Comparison of ENCODE assay signal across 8 cellular contexts in the genomic region with DNA sequence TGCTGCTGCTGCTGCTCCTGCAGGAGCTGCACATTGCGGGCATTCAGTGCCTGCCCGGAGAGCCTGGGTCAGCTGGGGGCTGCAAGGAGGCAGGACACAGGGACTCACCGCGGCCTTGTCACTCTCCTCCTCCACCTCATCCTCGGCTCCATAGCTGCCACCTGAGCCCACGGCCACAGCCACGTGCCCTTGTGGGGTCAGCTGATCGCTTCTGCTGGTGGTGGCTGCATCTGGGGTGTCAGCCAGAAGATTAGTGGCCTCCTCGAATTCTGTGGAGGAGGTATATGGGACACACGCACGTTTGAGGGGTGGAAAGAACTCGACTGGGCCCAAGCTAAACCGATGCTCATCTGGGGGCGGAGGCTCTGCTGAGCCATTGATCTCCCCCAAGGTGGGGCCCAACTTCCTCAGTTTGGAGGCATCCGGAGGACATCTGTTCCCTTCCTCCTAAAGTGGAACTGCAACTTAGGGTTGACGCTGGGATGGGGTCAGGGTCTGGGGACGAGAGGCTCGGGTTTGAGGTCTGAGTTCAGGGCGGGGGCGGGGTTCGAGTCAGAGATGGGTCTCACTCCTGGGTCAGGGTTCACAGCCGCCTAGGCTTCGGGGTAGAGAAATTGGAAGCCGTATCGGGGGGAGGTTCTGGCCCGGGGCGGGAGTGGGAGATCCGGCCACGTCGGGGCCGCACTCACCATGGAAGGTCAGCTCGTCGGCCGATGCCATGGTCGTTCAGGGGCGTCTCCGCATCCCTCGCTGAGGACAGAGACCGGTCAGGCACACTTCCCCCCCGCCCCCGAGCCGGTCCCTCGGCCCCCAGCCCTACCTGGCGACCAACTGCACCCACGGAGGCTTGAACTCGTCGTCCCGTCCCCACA. TPM values are rescaled to one million over a fixed set of nuclear protein-coding genes. Genes with fewer than 3 reads are reported as not detected.
DNase-seq lines count a peak whose midpoint lies in the region; ATAC-seq, FAIRE-seq and TF ChIP-seq lines count a peak whose summit lies in the region.

No MANE protein-coding gene starts in this region.

- no TSS peak for BruUV-seq in Panc1 (replicated peaks; lab: Mats Ljungman, UMichigan)

- DNase-seq in stimulated activated CD4-positive, alpha-beta T cell treated with anti-CD3 and anti-CD28 coated beads, Interleukin-2, amount 100 ng/mL, for 24 hours = peak; percentile 11 to 28
- DNase-seq in stimulated activated CD4-positive, alpha-beta T cell treated with anti-CD3 and anti-CD28 coated beads, Interleukin-4, amount 100 ng/mL, for 1 hour = no peak
- DNase-seq in Panc1 (ENCODE audit: low read depth, low spot score) = no peak
- no peak for DNase-seq in H1 (ENCODE audit: low read depth in 1 of 2, low spot score in 2 of 2)
- DNase-seq in natural killer cell = no peak
- no peak for DNase-seq in NCI-H526 treated with DMSO at 0.1 percent for 48 hours (lab: John Stamatoyannopoulos, UW)
- no peak for DNase-seq in DMS 273 (lab: John Stamatoyannopoulos, UW; ENCODE audit: unreplicated experiment)

- 38% methylated on average over 28 of the region's 48 CpGs; no CpG with 5 or more reads in 1 of the 2 experiments for WGBS in H1 (ENCODE audit: extremely low coverage in 1 of 2, insufficient coverage in 1 of 2, insufficient read length in 1 of 2, insufficient replicate concordance in 2 of 2, low coverage in 1 of 2, low lambda C conversion rate in 2 of 2, missing lambda C conversion rate in 1 of 2), 2 experiments

- H3K4me3 Mint-ChIP-seq in natural killer cell = peak overlapping the region; percentile 92

- POLR2A ChIA-PET in Panc1 (lab: Charles Lee) (interaction anchor here (0.6 kb wide), 1 partner anchor 1644 kb away, joined by 3 read pairs; no protein-coding TSS in a partner anchor), H1 (lab: Charles Lee; ENCODE audit: partially characterized antibody) (interaction anchor here (0.7 to 1.2 kb wide), 8 partner anchors 10 to 146 kb away, joined by 3 to 7 read pairs (median 3); no protein-coding TSS in a partner anchor)

- H3K27me3 ChIP-seq in Panc1 (ENCODE audit: control insufficient read depth, insufficient read depth, low read length) (no peaks in the 10 kb centered on the region), H1 (replicated peaks in 1 of 4; ENCODE audit: control insufficient read depth in 3 of 4, extremely low read depth in 1 of 4, insufficient read depth in 3 of 4, low read length in 3 of 4) (no peaks in the 10 kb centered on the region)

- TF ChIP-seq POLR2A in H1 (IDR thresholded peaks at IDR 0.05; ENCODE audit: control extremely low read depth in 1 of 2, low read depth in 2 of 2, low read length in 2 of 2) = no peak

- H3K27ac ChIP-seq in Panc1 (ENCODE audit: low read length) = peak overlapping the region; percentile 77
- no peak overlapping the region for H3K27ac ChIP-seq in H1 (ENCODE audit: low read depth, low read length)

- peaks cover 11% of the 10 kb centered on the region for H3K23me2 ChIP-seq in H1 (ENCODE audit: low read depth, low read length)

- H3K4me1 ChIP-seq in Panc1 (ENCODE audit: control insufficient read depth, insufficient read depth, low read length) = peaks cover 8% of the 10 kb centered on the region; the same call in 1 of the 2 replicates
- peaks cover 0 to 6% (median 1%) of the 10 kb centered on the region in 4 experiments; a peak in 4 of 7 replicates for H3K4me1 ChIP-seq in H1 (replicated peaks in 1 of 4; ENCODE audit: control insufficient read depth in 3 of 4, insufficient read depth in 4 of 4, low read length in 3 of 4)

- H2AFZ ChIP-seq in H1 (ENCODE audit: low read length) = no peak overlapping the region

- no peak for TF ChIP-seq CTCF in Panc1 (IDR thresholded peaks at IDR 0.05)
- no peak for TF ChIP-seq CTCF in H1 (IDR thresholded peaks at IDR 0.05; ENCODE audit: control extremely low read depth in 1 of 3, insufficient read depth in 1 of 3, low read depth in 1 of 3, low read length in 3 of 3)
- TF ChIP-seq CTCF in natural killer cell (IDR thresholded peaks at IDR 0.05) = no peak

- H3K9me3 Mint-ChIP-seq in natural killer cell = no peaks in the 10 kb centered on the region

- H3K4me3 ChIP-seq in Panc1 (ENCODE audit: low read depth in 2 of 2, low read length in 2 of 2) (peak overlapping the region; percentile 64 to 73), H1 (ENCODE audit: extremely low read depth in 1 of 4, insufficient read depth in 2 of 4, low read depth in 3 of 4, low read length in 4 of 4) (peak overlapping the region; percentile 71 to 95 (median 84))

- no peak overlapping the region for H4K91ac ChIP-seq in H1 (replicated peaks; ENCODE audit: insufficient read length, low read length)

- H4K5ac ChIP-seq in H1 (ENCODE audit: insufficient read length, low read depth, low read length) = no peak overlapping the region

- no peak overlapping the region for H4K8ac ChIP-seq in H1 (ENCODE audit: extremely low read depth, insufficient read depth, low read length)

- H3K56ac ChIP-seq in H1 (replicated peaks; ENCODE audit: insufficient read length, low read depth, low read length) = no peak overlapping the region

- ATAC-seq in Panc1 (peak; percentile 36), natural killer cell (peak in 1 of 3 donors; percentile 1), GM19395 (IDR thresholded peaks at IDR 0.05; ENCODE audit: unreplicated experiment) (no peak)

- no peaks in the 10 kb centered on the region for H3K27me3 Mint-ChIP-seq in natural killer cell (ENCODE audit: low read depth in 2 of 2)

- no peak overlapping the region for H3K23ac ChIP-seq in H1 (ENCODE audit: insufficient read length)

- H3K4me2 ChIP-seq in H1 (ENCODE audit: insufficient read depth in 1 of 2, low read depth in 2 of 2, low read length in 2 of 2) = peak overlapping the region; percentile 73 to 94

- no peak for TF ChIP-seq RAD21 in H1 (IDR thresholded peaks at IDR 0.05 in 1 of 2, conservative IDR thresholded peaks at IDR 0.05 in 1 of 2; ENCODE audit: low read depth in 2 of 2, low read length in 2 of 2)

- H2BK120ac ChIP-seq in H1 (replicated peaks; ENCODE audit: low read depth, low read length) = no peak overlapping the region

- H3K9me3 ChIP-seq in Panc1 (ENCODE audit: control insufficient read depth, insufficient read depth, low read depth, low read length) (no peaks in the 10 kb centered on the region), H1 (ENCODE audit: insufficient read depth in 2 of 2, low read depth in 1 of 2, low read length in 1 of 2) (no peaks in the 10 kb centered on the region)

- peaks cover 0 to 12% of the 10 kb centered on the region in 2 experiments for H4K20me1 ChIP-seq in H1 (replicated peaks in 1 of 2; ENCODE audit: control insufficient read depth in 1 of 2, insufficient read depth in 2 of 2, low read length in 2 of 2)

- no peak overlapping the region for H2AK5ac ChIP-seq in H1 (ENCODE audit: low read depth, low read length)

- no peak overlapping the region for H3K14ac ChIP-seq in H1 (ENCODE audit: insufficient read length)

- H2BK12ac ChIP-seq in H1 (ENCODE audit: low read depth, low read length) = no peak overlapping the region

- peak overlapping the region; percentile 21 for H3K4ac ChIP-seq in H1 (replicated peaks; ENCODE audit: insufficient read length, low read depth, low read length)

- H3K27ac Mint-ChIP-seq in natural killer cell = peak overlapping the region; percentile 74 to 89

- H3K79me1 ChIP-seq in H1 (ENCODE audit: low read depth, low read length) = peaks cover 8% of the 10 kb centered on the region; the same call in 1 of the 2 replicates

- CTCF ChIA-PET in Panc1 (lab: Charles Lee) (interaction anchor here (0.6 kb wide), 1 partner anchor 46 kb away, joined by 9 read pairs; no protein-coding TSS in a partner anchor), H1 (lab: Charles Lee; ENCODE audit: partially characterized antibody) (interaction anchor here (0.5 to 1.3 kb wide), 7 partner anchors 8 to 475 kb away, joined by 3 to 5 read pairs (median 3); no protein-coding TSS in a partner anchor)

- intact Hi-C loops in Panc1 (cut with micrococcal nuclease; ENCODE audit: unreplicated experiment) (no loop called here), natural killer cell (cut with micrococcal nuclease) (no loop called here)

- H3K36me3 Mint-ChIP-seq in natural killer cell = no peaks in the 10 kb centered on the region

- no peak overlapping the region for H3K18ac ChIP-seq in H1 (ENCODE audit: extremely low read depth, low read length)

- H3K9ac ChIP-seq in H1 (replicated peaks in 1 of 4; ENCODE audit: extremely low read depth in 1 of 4, low read depth in 3 of 4, low read length in 3 of 4) = peak overlapping the region in 2 of 4 experiments; percentile 38 to 47; a peak in 4 of 7 replicates

- no peak overlapping the region for H2BK5ac ChIP-seq in H1 (ENCODE audit: low read depth, low read length)

- H3K36me3 ChIP-seq in Panc1 (ENCODE audit: control insufficient read depth, insufficient read depth, low read length) = no peaks in the 10 kb centered on the region
- H3K36me3 ChIP-seq in H1 (ENCODE audit: control insufficient read depth in 2 of 4, insufficient read depth in 4 of 4, low read length in 3 of 4) = peaks cover 0 to 15% (median 7%) of the 10 kb centered on the region in 4 experiments; a peak in 6 of 8 replicates

- H3K4me1 Mint-ChIP-seq in natural killer cell = peaks cover 7 to 34% of the 10 kb centered on the region in 2 donors

- no peak for FAIRE-seq in H1 (lab: Jason Lieb, UNC)

- peaks cover 7 to 25% of the 10 kb centered on the region in 2 experiments; a peak in 3 of 4 replicates for H3K79me2 ChIP-seq in H1 (ENCODE audit: control insufficient read depth in 1 of 2, insufficient read depth in 2 of 2, low read length in 2 of 2)

- no peak for TF ChIP-seq EP300 in H1 (IDR thresholded peaks at IDR 0.05; ENCODE audit: borderline replicate concordance in 1 of 2, low read depth in 2 of 2, low read length in 2 of 2)

- in situ Hi-C loops in Panc1 (cut with HindIII; ENCODE audit: low pct_unique_long_range_greater_than_20kb, low sequenced_read_pairs) = no loop called here

- no peak overlapping the region for H2BK15ac ChIP-seq in H1 (ENCODE audit: low read length)

- H2BK20ac ChIP-seq in H1 (ENCODE audit: low read length) = no peak overlapping the region

RNA-seq across cellular contexts. Expression of gene YIPF2, which starts 0.5 kb away (rescaled TPM):
- total RNA-seq in Panc1 (2021; ENCODE audit: unreplicated experiment) (29.0 TPM), natural killer cell (10 to 100 TPM; 26.4 to 27.8 (median 27.2) TPM)
- 41.0 TPM for polyA plus RNA-seq in Panc1 (2012; ENCODE audit: insufficient read length)
- 47.5 and 48.3 TPM in 2 replicates for total RNA-seq in H1 (2021; fragmentation: NEBNext Ultra II Directional; extraction: Animal tissue kit (Norgen Biotek cat#: 25700))
- 112 and 151 TPM in 2 replicates for polyA plus RNA-seq in H1 (2011; rRNA removed)
- polyA plus RNA-seq in H1 (2011; cell fraction: cytosol; rRNA removed) = 91.7 TPM
- 125 TPM for polyA plus RNA-seq in H1 (2011; cell fraction: nucleus; rRNA removed)
- 24.9 to 55.5 TPM (median 50.4 TPM) in 4 replicates for polyA plus RNA-seq in H1 (2012, experiment 1 of 2)
- 58.3 TPM for polyA plus RNA-seq in H1 (2012, experiment 2 of 2)
- 47.5 TPM for polyA plus RNA-seq in H1 (2013, experiment 1 of 2)
- polyA plus RNA-seq in H1 (2013, experiment 2 of 2) = 47.1 TPM
- 31.4 and 45.4 TPM in 2 replicates for polyA minus RNA-seq in H1 (2011; rRNA and poly(A)+ RNA removed)
- 41.3 TPM for polyA minus RNA-seq in H1 (2011; cell fraction: cytosol; rRNA and poly(A)+ RNA removed)
- 49.0 TPM for polyA minus RNA-seq in H1 (2011; cell fraction: nucleus; rRNA and poly(A)+ RNA removed)

RNA-seq across cellular contexts. Expression of gene TIMM29, which starts 0.7 kb away (rescaled TPM):
- total RNA-seq in Panc1 (2021; ENCODE audit: unreplicated experiment) = 16.5 TPM
- 17.7 TPM for polyA plus RNA-seq in Panc1 (2012; ENCODE audit: insufficient read length)
- total RNA-seq in H1 (2021; fragmentation: NEBNext Ultra II Directional; extraction: Animal tissue kit (Norgen Biotek cat#: 25700)) = 22.5 and 24.0 TPM in 2 replicates
- polyA plus RNA-seq in H1 (2011; rRNA removed) = 15.9 and 24.2 TPM in 2 replicates
- polyA plus RNA-seq in H1 (2011; cell fraction: cytosol; rRNA removed) = 19.9 TPM
- 14.8 TPM for polyA plus RNA-seq in H1 (2011; cell fraction: nucleus; rRNA removed)
- polyA plus RNA-seq in H1 (2012, experiment 1 of 2) = 19.3 to 25.7 TPM (median 21.5 TPM) in 4 replicates
- polyA plus RNA-seq in H1 (2012, experiment 2 of 2) = 30.8 TPM
- polyA plus RNA-seq in H1 (2013, experiment 1 of 2) = 24.8 TPM
- polyA plus RNA-seq in H1 (2013, experiment 2 of 2) = 22.2 TPM
- 5.7 and 8.0 TPM in 2 replicates for polyA minus RNA-seq in H1 (2011; rRNA and poly(A)+ RNA removed)
- 12.0 TPM for polyA minus RNA-seq in H1 (2011; cell fraction: cytosol; rRNA and poly(A)+ RNA removed)
- polyA minus RNA-seq in H1 (2011; cell fraction: nucleus; rRNA and poly(A)+ RNA removed) = 16.6 TPM
- total RNA-seq in natural killer cell = 10 to 100 TPM; 20.7 to 30.9 (median 24.1) TPM

RNA-seq across cellular contexts. Expression of gene SMARCA4, which starts 32.9 kb away (rescaled TPM):
- total RNA-seq in Panc1 (2021; ENCODE audit: unreplicated experiment) (36.2 TPM), natural killer cell (10 to 100 TPM; 85.4 to 96.1 (median 93.6) TPM)
- 36.1 TPM for polyA plus RNA-seq in Panc1 (2012; ENCODE audit: insufficient read length)
- 263 TPM in 2 replicates for total RNA-seq in H1 (2021; fragmentation: NEBNext Ultra II Directional; extraction: Animal tissue kit (Norgen Biotek cat#: 25700))
- 86.4 and 137 TPM in 2 replicates for polyA plus RNA-seq in H1 (2011; rRNA removed)
- 106 TPM for polyA plus RNA-seq in H1 (2011; cell fraction: cytosol; rRNA removed)
- 215 TPM for polyA plus RNA-seq in H1 (2011; cell fraction: nucleus; rRNA removed)
- 238 to 277 TPM (median 270 TPM) in 4 replicates for polyA plus RNA-seq in H1 (2012, experiment 1 of 2)
- polyA plus RNA-seq in H1 (2012, experiment 2 of 2) = 118 TPM
- 156 TPM for polyA plus RNA-seq in H1 (2013, experiment 1 of 2)
- polyA plus RNA-seq in H1 (2013, experiment 2 of 2) = 146 TPM
- 219 and 239 TPM in 2 replicates for polyA minus RNA-seq in H1 (2011; rRNA and poly(A)+ RNA removed)
- polyA minus RNA-seq in H1 (2011; cell fraction: cytosol; rRNA and poly(A)+ RNA removed) = 184 TPM
- 185 TPM for polyA minus RNA-seq in H1 (2011; cell fraction: nucleus; rRNA and poly(A)+ RNA removed)

RNA-seq across cellular contexts. Expression of gene CARM1, which starts 56.6 kb away (rescaled TPM):
- total RNA-seq in Panc1 (2021; ENCODE audit: unreplicated experiment) = 44.9 TPM
- polyA plus RNA-seq in Panc1 (2012; ENCODE audit: insufficient read length) = 64.9 TPM
- 134 and 136 TPM in 2 replicates for total RNA-seq in H1 (2021; fragmentation: NEBNext Ultra II Directional; extraction: Animal tissue kit (Norgen Biotek cat#: 25700))
- 164 and 270 TPM in 2 replicates for polyA plus RNA-seq in H1 (2011; rRNA removed)
- polyA plus RNA-seq in H1 (2011; cell fraction: cytosol; rRNA removed) = 106 TPM
- 178 TPM for polyA plus RNA-seq in H1 (2011; cell fraction: nucleus; rRNA removed)
- 75.6 to 138 TPM (median 129 TPM) in 4 replicates for polyA plus RNA-seq in H1 (2012, experiment 1 of 2)
- polyA plus RNA-seq in H1 (2012, experiment 2 of 2) = 122 TPM
- polyA plus RNA-seq in H1 (2013, experiment 1 of 2) = 125 TPM
- polyA plus RNA-seq in H1 (2013, experiment 2 of 2) = 126 TPM
- polyA minus RNA-seq in H1 (2011; rRNA and poly(A)+ RNA removed) = 71.3 and 96.2 TPM in 2 replicates
- polyA minus RNA-seq in H1 (2011; cell fraction: cytosol; rRNA and poly(A)+ RNA removed) = 60.0 TPM
- polyA minus RNA-seq in H1 (2011; cell fraction: nucleus; rRNA and poly(A)+ RNA removed) = 48.8 TPM
- 10 to 100 TPM; 13.4 to 21.3 (median 19.8) TPM for total RNA-seq in natural killer cell

Comparison
In these comparisons a context has a peak if more than half of its experiments do, and no peak if none do; other contexts are left out.
1. DNase-seq: peak in stimulated activated CD4-positive, alpha-beta T cell treated with anti-CD3 and anti-CD28 coated beads, Interleukin-2, amount 100 ng/mL, for 24 hours (2 of 2); none in stimulated activated CD4-positive, alpha-beta T cell treated with anti-CD3 and anti-CD28 coated beads, Interleukin-4, amount 100 ng/mL, for 1 hour (single experiment), Panc1 (single experiment), H1 (0 of 2), natural killer cell (single experiment), NCI-H526 treated with DMSO at 0.1 percent for 48 hours (single experiment) and DMS 273 (single experiment).